ENCODE assay signal across 8 cellular contexts in the genomic region with DNA sequence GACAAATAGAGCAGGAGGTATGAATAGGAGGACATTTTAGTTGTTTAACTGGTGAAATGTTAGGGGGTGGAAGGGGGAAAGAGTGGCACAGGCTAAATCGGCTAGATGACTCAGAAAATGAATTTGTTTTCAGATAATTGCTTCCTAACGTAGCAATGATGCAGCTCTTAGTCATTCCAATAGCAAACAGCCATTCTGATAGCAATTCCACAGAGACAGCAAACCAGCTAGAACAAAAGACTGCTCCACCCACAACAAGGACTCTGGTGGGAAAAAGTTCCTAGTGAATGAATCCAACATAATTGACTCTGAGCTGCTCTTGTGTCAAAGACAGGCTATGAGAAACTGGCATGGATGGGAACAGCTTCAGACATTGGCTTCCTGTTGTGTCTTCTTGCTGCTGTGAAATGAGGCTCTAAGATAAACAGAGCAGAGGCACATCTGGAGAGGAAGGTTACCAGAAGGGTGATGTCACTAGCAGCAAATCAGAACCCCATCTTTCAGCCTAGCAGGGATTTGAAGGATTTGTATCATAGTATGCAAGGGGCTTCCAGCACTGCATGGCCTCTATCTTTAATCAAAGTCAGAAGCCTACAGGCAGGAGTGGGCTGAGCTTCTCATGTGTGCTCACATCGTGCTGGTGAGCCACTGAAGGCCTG. TPM values are rescaled to one million over a fixed set of nuclear protein-coding genes. Genes with fewer than 3 reads are reported as not detected.
DNase-seq lines count a peak whose midpoint lies in the region; ATAC-seq, FAIRE-seq and TF ChIP-seq lines count a peak whose summit lies in the region.

No MANE protein-coding gene starts in this region.

- no peak for TF ChIP-seq CTCF in foreskin fibroblast (IDR thresholded peaks at IDR 0.05; ENCODE audit: low read depth, low read length)

- H3K9me3 Mint-ChIP-seq in activated CD4-positive, alpha-beta T cell treated with anti-CD3 and anti-CD28 coated beads for 36 hours (ENCODE audit: low read depth): no peaks in the 10 kb centered on the region
- H3K9me3 Mint-ChIP-seq in activated CD4-positive, alpha-beta T cell treated with anti-CD3 and anti-CD28 coated beads, Interleukin-2, amount 10 ng/mL, durations not matched to agents 24 days and 14 days: peaks cover 5% of the 10 kb centered on the region

- no peaks in the 10 kb centered on the region for H3K36me3 Mint-ChIP-seq in activated CD4-positive, alpha-beta T cell treated with anti-CD3 and anti-CD28 coated beads for 36 hours (ENCODE audit: low read depth)
- no peaks in the 10 kb centered on the region for H3K36me3 Mint-ChIP-seq in activated CD4-positive, alpha-beta T cell treated with anti-CD3 and anti-CD28 coated beads, Interleukin-2, amount 10 ng/mL, durations not matched to agents 24 days and 14 days (ENCODE audit: low read depth)

- H3K27me3 Mint-ChIP-seq in activated CD4-positive, alpha-beta T cell treated with anti-CD3 and anti-CD28 coated beads for 36 hours: no peaks in the 10 kb centered on the region
- no peaks in the 10 kb centered on the region for H3K27me3 Mint-ChIP-seq in activated CD4-positive, alpha-beta T cell treated with anti-CD3 and anti-CD28 coated beads, Interleukin-2, amount 10 ng/mL, durations not matched to agents 24 days and 14 days

- POLR2A ChIA-PET in activated CD4-positive, alpha-beta T cell treated with anti-CD3 and anti-CD28 coated beads for 36 hours (lab: Charles Lee): interaction anchor here (0.6 kb wide), 1 partner anchor 591 kb away, joined by 3 read pairs; no protein-coding TSS in a partner anchor

- intact Hi-C loops in activated CD4-positive, alpha-beta T cell treated with anti-CD3 and anti-CD28 coated beads for 36 hours (cut with DNase I, micrococcal nuclease): loop anchor here in 1 of 2 experiments (2.0 to 5.0 kb wide), 2 partner anchors 52 to 98 kb away; no protein-coding TSS in a partner anchor
- intact Hi-C loops in activated CD4-positive, alpha-beta T cell treated with anti-CD3 and anti-CD28 coated beads, Interleukin-2, amount 10 ng/mL, durations not matched to agents 24 days and 14 days (cut with micrococcal nuclease): loop anchor here (1.0 kb wide), 1 partner anchor 51 kb away; no protein-coding TSS in a partner anchor

- no peaks in the 10 kb centered on the region for H3K27me3 ChIP-seq in small intestine (ENCODE audit: control insufficient read depth in 2 of 2, insufficient read depth in 2 of 2, low read length in 2 of 2)

- CTCF ChIA-PET in activated CD4-positive, alpha-beta T cell treated with anti-CD3 and anti-CD28 coated beads for 36 hours (lab: Charles Lee): interaction anchor here (0.6 to 2.6 kb wide), 6 partner anchors 9 to 909 kb away, joined by 3 to 9 read pairs (median 3); no protein-coding TSS in a partner anchor

- peaks cover 21% of the 10 kb centered on the region for H3K4me1 Mint-ChIP-seq in activated CD4-positive, alpha-beta T cell treated with anti-CD3 and anti-CD28 coated beads for 36 hours
- peaks cover 18% of the 10 kb centered on the region for H3K4me1 Mint-ChIP-seq in activated CD4-positive, alpha-beta T cell treated with anti-CD3 and anti-CD28 coated beads, Interleukin-2, amount 10 ng/mL, durations not matched to agents 24 days and 14 days

- H3K4me3 ChIP-seq in foreskin fibroblast (ENCODE audit: low read depth in 1 of 2, low read length in 2 of 2) (no peak overlapping the region), small intestine (ENCODE audit: low read depth in 1 of 2, low read length in 2 of 2) (no peak overlapping the region)

- peak overlapping the region; percentile 57 to 83 for H3K27ac ChIP-seq in small intestine (ENCODE audit: low read depth in 1 of 2, low read length in 1 of 2)

- H3K36me3 ChIP-seq in small intestine (ENCODE audit: control insufficient read depth in 2 of 2, insufficient read depth in 2 of 2, low read length in 2 of 2): no peaks in the 10 kb centered on the region

- peaks cover 4 to 8% of the 10 kb centered on the region in 2 donors for H3K4me1 ChIP-seq in small intestine (ENCODE audit: control insufficient read depth in 2 of 2, insufficient read depth in 1 of 2, low read depth in 1 of 2, low read length in 1 of 2)

- no peak for FAIRE-seq in small intestine (lab: Jason Lieb, UNC)

- peak; percentile 24 for DNase-seq in activated CD4-positive, alpha-beta T cell treated with anti-CD3 and anti-CD28 coated beads for 36 hours
- DNase-seq in activated CD4-positive, alpha-beta T cell treated with anti-CD3 and anti-CD28 coated beads, Interleukin-2, amount 50 U/mL, for 4 hours: no peak
- DNase-seq in activated CD4-positive, alpha-beta T cell treated with anti-CD3 and anti-CD28 coated beads, Interleukin-2, amount 10 ng/mL, durations not matched to agents 24 days and 14 days: peak; percentile 72
- peak; percentile 97 for DNase-seq in foreskin fibroblast
- DNase-seq in small intestine: peak; percentile 56
- no peak for DNase-seq in NCI-H2107 (lab: John Stamatoyannopoulos, UW)
- DNase-seq in NCI-H446 (lab: John Stamatoyannopoulos, UW): no peak

- no peak overlapping the region for H3K4me3 Mint-ChIP-seq in activated CD4-positive, alpha-beta T cell treated with anti-CD3 and anti-CD28 coated beads for 36 hours
- H3K4me3 Mint-ChIP-seq in activated CD4-positive, alpha-beta T cell treated with anti-CD3 and anti-CD28 coated beads, Interleukin-2, amount 10 ng/mL, durations not matched to agents 24 days and 14 days: no peak overlapping the region

- H3K27ac Mint-ChIP-seq in activated CD4-positive, alpha-beta T cell treated with anti-CD3 and anti-CD28 coated beads for 36 hours: peak overlapping the region; percentile 59
- H3K27ac Mint-ChIP-seq in activated CD4-positive, alpha-beta T cell treated with anti-CD3 and anti-CD28 coated beads, Interleukin-2, amount 10 ng/mL, durations not matched to agents 24 days and 14 days: peak overlapping the region; percentile 66

- peak; percentile 87 for ATAC-seq in activated CD4-positive, alpha-beta T cell treated with anti-CD3 and anti-CD28 coated beads for 36 hours
- ATAC-seq in GM18502 (IDR thresholded peaks at IDR 0.05; ENCODE audit: poor library complexity, unreplicated experiment): no peak

- no peaks in the 10 kb centered on the region for H3K9me3 ChIP-seq in small intestine (ENCODE audit: control insufficient read depth, low read depth)

- 14 to 21% (median 19%) methylated on average over 3 of the region's 3 CpGs for WGBS in small intestine, 3 donors

RNA-seq across cellular contexts. Expression of gene F2RL1, which starts 28.1 kb away (rescaled TPM):
- total RNA-seq in activated CD4-positive, alpha-beta T cell treated with anti-CD3 and anti-CD28 coated beads for 36 hours: 1 to 10 TPM; 1.3 to 1.6 TPM
- 0.14 and 0.23 TPM in 2 replicates for total RNA-seq in activated CD4-positive, alpha-beta T cell treated with anti-CD3 and anti-CD28 coated beads, Interleukin-2, amount 10 ng/mL, durations not matched to agents 24 days and 14 days
- polyA plus RNA-seq in small intestine: 10 to 100 TPM; 33.0 to 38.0 (median 35.7) TPM

RNA-seq across cellular contexts. Expression of gene S100Z, which starts 59.1 kb away (rescaled TPM):
- total RNA-seq in activated CD4-positive, alpha-beta T cell treated with anti-CD3 and anti-CD28 coated beads for 36 hours: 1 to 10 TPM; 1.3 to 2.1 TPM
- 1.4 and 1.5 TPM in 2 replicates for total RNA-seq in activated CD4-positive, alpha-beta T cell treated with anti-CD3 and anti-CD28 coated beads, Interleukin-2, amount 10 ng/mL, durations not matched to agents 24 days and 14 days
- under 1 TPM in 2 of 3 donors, not detected in 1; 0.03 to 0.54 TPM for polyA plus RNA-seq in small intestine

Comparison
In these comparisons a context has a peak if more than half of its experiments do, and no peak if none do; other contexts are left out.
1. DNase-seq: peak in activated CD4-positive, alpha-beta T cell treated with anti-CD3 and anti-CD28 coated beads for 36 hours (single experiment), activated CD4-positive, alpha-beta T cell treated with anti-CD3 and anti-CD28 coated beads, Interleukin-2, amount 10 ng/mL, durations not matched to agents 24 days and 14 days (single experiment), foreskin fibroblast (2 of 2) and small intestine (single experiment); none in activated CD4-positive, alpha-beta T cell treated with anti-CD3 and anti-CD28 coated beads, Interleukin-2, amount 50 U/mL, for 4 hours (0 of 2), NCI-H2107 (single experiment) and NCI-H446 (0 of 2).